ENCODE assay signal across 2 cellular contexts in the genomic region with DNA sequence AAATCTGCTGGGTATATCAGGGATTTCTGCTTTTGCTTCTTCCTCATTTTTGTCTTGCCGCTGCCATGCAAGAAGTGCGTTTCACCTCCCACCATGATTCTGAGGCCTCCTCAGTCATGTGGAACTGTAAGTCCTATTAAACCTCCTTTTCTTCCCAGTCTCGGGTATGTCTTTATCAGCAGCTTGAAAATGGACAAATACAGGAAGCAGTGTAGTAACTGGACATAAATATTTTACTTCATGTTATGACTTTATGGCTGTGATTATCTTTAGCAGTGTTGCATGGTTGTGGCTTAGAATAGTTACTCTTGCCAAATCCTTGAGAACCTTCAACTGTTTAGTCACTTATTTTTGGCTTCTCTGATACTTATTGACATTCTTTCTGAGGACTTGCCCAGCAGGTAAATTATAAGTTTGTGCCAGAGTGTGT.
TF ChIP-seq lines count a peak whose summit lies in the region.

No MANE protein-coding gene starts in this region.

TF ChIP-seq in IMR-90, 13 proteins besides CTCF, POLR2A, EP300 and RAD21:
- TF ChIP-seq RCOR1 (IDR thresholded peaks at IDR 0.05; ENCODE audit: insufficient replicate concordance, low read length), result no peak
- TF ChIP-seq CEBPB (IDR thresholded peaks at IDR 0.05; ENCODE audit: low read depth, low read length), result peak; percentile 41

TF ChIP-seq in SK-N-SH, 30 proteins besides CTCF, POLR2A, EP300 and RAD21:
- TF ChIP-seq, protein P1, sequence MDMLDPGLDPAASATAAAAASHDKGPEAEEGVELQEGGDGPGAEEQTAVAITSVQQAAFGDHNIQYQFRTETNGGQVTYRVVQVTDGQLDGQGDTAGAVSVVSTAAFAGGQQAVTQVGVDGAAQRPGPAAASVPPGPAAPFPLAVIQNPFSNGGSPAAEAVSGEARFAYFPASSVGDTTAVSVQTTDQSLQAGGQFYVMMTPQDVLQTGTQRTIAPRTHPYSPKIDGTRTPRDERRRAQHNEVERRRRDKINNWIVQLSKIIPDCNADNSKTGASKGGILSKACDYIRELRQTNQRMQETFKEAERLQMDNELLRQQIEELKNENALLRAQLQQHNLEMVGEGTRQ (IDR thresholded peaks at IDR 0.05; ENCODE audit: borderline replicate concordance, low read depth, low read length), result no peak
- TF ChIP-seq MXI1 (IDR thresholded peaks at IDR 0.05; ENCODE audit: low read depth, low read length) (no peak), ELF1 (IDR thresholded peaks at IDR 0.05) (no peak), FOXJ3 (CRISPR knock-in tag; IDR thresholded peaks at IDR 0.05) (no peak), FOSL2 (IDR thresholded peaks at IDR 0.05; ENCODE audit: borderline replicate concordance, low read depth) (no peak), SMC3 (IDR thresholded peaks at IDR 0.05; ENCODE audit: low read depth, low read length) (no peak), GABPA (IDR thresholded peaks at IDR 0.05; ENCODE audit: low read depth) (no peak), GATA2 (CRISPR knock-in tag; IDR thresholded peaks at IDR 0.05) (no peak), NRF1 (IDR thresholded peaks at IDR 0.05; ENCODE audit: low read depth, low read length) (no peak), TAF1 (IDR thresholded peaks at IDR 0.05; ENCODE audit: borderline replicate concordance, low read depth, low read length) (no peak)
- TF ChIP-seq, protein P2, sequence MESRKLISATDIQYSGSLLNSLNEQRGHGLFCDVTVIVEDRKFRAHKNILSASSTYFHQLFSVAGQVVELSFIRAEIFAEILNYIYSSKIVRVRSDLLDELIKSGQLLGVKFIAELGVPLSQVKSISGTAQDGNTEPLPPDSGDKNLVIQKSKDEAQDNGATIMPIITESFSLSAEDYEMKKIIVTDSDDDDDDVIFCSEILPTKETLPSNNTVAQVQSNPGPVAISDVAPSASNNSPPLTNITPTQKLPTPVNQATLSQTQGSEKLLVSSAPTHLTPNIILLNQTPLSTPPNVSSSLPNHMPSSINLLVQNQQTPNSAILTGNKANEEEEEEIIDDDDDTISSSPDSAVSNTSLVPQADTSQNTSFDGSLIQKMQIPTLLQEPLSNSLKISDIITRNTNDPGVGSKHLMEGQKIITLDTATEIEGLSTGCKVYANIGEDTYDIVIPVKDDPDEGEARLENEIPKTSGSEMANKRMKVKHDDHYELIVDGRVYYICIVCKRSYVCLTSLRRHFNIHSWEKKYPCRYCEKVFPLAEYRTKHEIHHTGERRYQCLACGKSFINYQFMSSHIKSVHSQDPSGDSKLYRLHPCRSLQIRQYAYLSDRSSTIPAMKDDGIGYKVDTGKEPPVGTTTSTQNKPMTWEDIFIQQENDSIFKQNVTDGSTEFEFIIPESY (IDR thresholded peaks at IDR 0.05; ENCODE audit: borderline replicate concordance, low read depth), result no peak
- TF ChIP-seq, protein P3, sequence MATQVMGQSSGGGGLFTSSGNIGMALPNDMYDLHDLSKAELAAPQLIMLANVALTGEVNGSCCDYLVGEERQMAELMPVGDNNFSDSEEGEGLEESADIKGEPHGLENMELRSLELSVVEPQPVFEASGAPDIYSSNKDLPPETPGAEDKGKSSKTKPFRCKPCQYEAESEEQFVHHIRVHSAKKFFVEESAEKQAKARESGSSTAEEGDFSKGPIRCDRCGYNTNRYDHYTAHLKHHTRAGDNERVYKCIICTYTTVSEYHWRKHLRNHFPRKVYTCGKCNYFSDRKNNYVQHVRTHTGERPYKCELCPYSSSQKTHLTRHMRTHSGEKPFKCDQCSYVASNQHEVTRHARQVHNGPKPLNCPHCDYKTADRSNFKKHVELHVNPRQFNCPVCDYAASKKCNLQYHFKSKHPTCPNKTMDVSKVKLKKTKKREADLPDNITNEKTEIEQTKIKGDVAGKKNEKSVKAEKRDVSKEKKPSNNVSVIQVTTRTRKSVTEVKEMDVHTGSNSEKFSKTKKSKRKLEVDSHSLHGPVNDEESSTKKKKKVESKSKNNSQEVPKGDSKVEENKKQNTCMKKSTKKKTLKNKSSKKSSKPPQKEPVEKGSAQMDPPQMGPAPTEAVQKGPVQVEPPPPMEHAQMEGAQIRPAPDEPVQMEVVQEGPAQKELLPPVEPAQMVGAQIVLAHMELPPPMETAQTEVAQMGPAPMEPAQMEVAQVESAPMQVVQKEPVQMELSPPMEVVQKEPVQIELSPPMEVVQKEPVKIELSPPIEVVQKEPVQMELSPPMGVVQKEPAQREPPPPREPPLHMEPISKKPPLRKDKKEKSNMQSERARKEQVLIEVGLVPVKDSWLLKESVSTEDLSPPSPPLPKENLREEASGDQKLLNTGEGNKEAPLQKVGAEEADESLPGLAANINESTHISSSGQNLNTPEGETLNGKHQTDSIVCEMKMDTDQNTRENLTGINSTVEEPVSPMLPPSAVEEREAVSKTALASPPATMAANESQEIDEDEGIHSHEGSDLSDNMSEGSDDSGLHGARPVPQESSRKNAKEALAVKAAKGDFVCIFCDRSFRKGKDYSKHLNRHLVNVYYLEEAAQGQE (IDR thresholded peaks at IDR 0.05; ENCODE audit: low read depth, low read length), result no peak
